Comparison of ENCODE assay signal across 8 cellular contexts in genomic region chr10:80226723-80227122, GRCh38.
DNase-seq lines count a peak whose midpoint lies in the region; ATAC-seq and TF ChIP-seq lines count a peak whose summit lies in the region.
"Not testable (repeated sequence)": the region's sequence is repeated elsewhere in the genome, so short reads cannot be mapped to it uniquely, and the experiment has no call there.

No MANE protein-coding gene starts in this region.

- in situ Hi-C loops in astrocyte of the spinal cord (cut with HindIII; ENCODE audit: low sequenced_read_pairs): not testable (repeated sequence)

- not testable (repeated sequence) for H3K9me3 Mint-ChIP-seq in stimulated activated memory B cell treated with anti-CD40 and anti-IgM and Interleukin-4, amounts not matched to agents 10 μg/mL and 1 μg/mL and 100 μg/mL, for 72 hours

- peak overlapping the region; percentile 78 for H3K27ac Mint-ChIP-seq in stimulated activated memory B cell treated with anti-CD40 and anti-IgM and Interleukin-4, amounts not matched to agents 10 μg/mL and 1 μg/mL and 100 μg/mL, for 72 hours

- H3K27me3 Mint-ChIP-seq in stimulated activated memory B cell treated with anti-CD40 and anti-IgM and Interleukin-4, amounts not matched to agents 10 μg/mL and 1 μg/mL and 100 μg/mL, for 72 hours: not testable (repeated sequence)

- not testable (repeated sequence) for H3K36me3 Mint-ChIP-seq in stimulated activated memory B cell treated with anti-CD40 and anti-IgM and Interleukin-4, amounts not matched to agents 10 μg/mL and 1 μg/mL and 100 μg/mL, for 72 hours

- H3K4me3 Mint-ChIP-seq in stimulated activated memory B cell treated with anti-CD40 and anti-IgM and Interleukin-4, amounts not matched to agents 10 μg/mL and 1 μg/mL and 100 μg/mL, for 72 hours: not testable (repeated sequence)

- DNase-seq in astrocyte of the spinal cord (ENCODE audit: low read depth, low spot score) (peak; percentile 29), fibroblast of peridontal ligament (ENCODE audit: extremely low read depth) (peak; percentile 63)

- ATAC-seq in GM18517 (IDR thresholded peaks at IDR 0.05; ENCODE audit: unreplicated experiment) (peak; percentile 75), GM19438 (IDR thresholded peaks at IDR 0.05; ENCODE audit: low read depth, unreplicated experiment) (peak; percentile 71), HG02610 (IDR thresholded peaks at IDR 0.05; ENCODE audit: unreplicated experiment) (peak; percentile 88), HG03108 (IDR thresholded peaks at IDR 0.05; ENCODE audit: unreplicated experiment) (peak; percentile 80), HG03521 (IDR thresholded peaks at IDR 0.05; ENCODE audit: unreplicated experiment) (peak; percentile 54)
- peak; percentile 90 for ATAC-seq in stimulated activated memory B cell treated with anti-CD40 and anti-IgM and Interleukin-4, amounts not matched to agents 10 μg/mL and 1 μg/mL and 100 μg/mL, for 72 hours

- TF ChIP-seq CTCF in astrocyte of the spinal cord (IDR thresholded peaks at IDR 0.05; ENCODE audit: low read depth, low read length): not testable (repeated sequence)

- H3K4me1 Mint-ChIP-seq in stimulated activated memory B cell treated with anti-CD40 and anti-IgM and Interleukin-4, amounts not matched to agents 10 μg/mL and 1 μg/mL and 100 μg/mL, for 72 hours: peaks cover 13% of the 10 kb centered on the region

- not testable (repeated sequence) for H3K4me3 ChIP-seq in astrocyte of the spinal cord (ENCODE audit: low read depth, low read length)
